Comparison of ENCODE assay signal across 8 cellular contexts in genomic region chr2:30234180-30234971, GRCh38. TPM values are rescaled to one million over a fixed set of nuclear protein-coding genes. Genes with fewer than 3 reads are reported as not detected.
DNase-seq lines count a peak whose midpoint lies in the region; ATAC-seq, FAIRE-seq and TF ChIP-seq lines count a peak whose summit lies in the region.

No MANE protein-coding gene starts in this region.

- TF ChIP-seq RAD21 in GM12878 (IDR thresholded peaks at IDR 0.05; ENCODE audit: insufficient read depth, low read depth, low read length) = no peak

- H3K4me3 ChIP-seq in BLaER1 (no peak overlapping the region), MG63 (peak overlapping the region; percentile 77), GM12878 (peak overlapping the region; percentile 80), mononuclear cell (ENCODE audit: low read length) (peak overlapping the region; percentile 80), uterus (peak overlapping the region; percentile 68 to 87)

- 0 out of 2 replicates have a peak, but pooled peaks cover 7% of the 10 kb centered on the region for H3K9me3 ChIP-seq in BLaER1
- H3K9me3 ChIP-seq in MG63 = no peaks in the 10 kb centered on the region
- H3K9me3 ChIP-seq in GM12878 (replicated peaks; ENCODE audit: control insufficient read depth, insufficient read depth, low read length) = peaks cover 24% of the 10 kb centered on the region; the same call in 2 of the 3 replicates
- no peaks in the 10 kb centered on the region for H3K9me3 ChIP-seq in mononuclear cell (ENCODE audit: low read depth, low read length)
- H3K9me3 ChIP-seq in uterus = no peaks in the 10 kb centered on the region

- peaks cover 20% of the 10 kb centered on the region for H3K79me2 ChIP-seq in GM12878 (ENCODE audit: control insufficient read depth, insufficient read depth, low read length)

- peaks cover 48% of the 10 kb centered on the region for H3K4me1 ChIP-seq in BLaER1
- H3K4me1 ChIP-seq in GM12878 (ENCODE audit: control insufficient read depth, insufficient read depth, low read length) = peaks cover 35% of the 10 kb centered on the region
- H3K4me1 ChIP-seq in mononuclear cell (ENCODE audit: insufficient read depth, low read length) = peaks cover 83% of the 10 kb centered on the region
- peaks cover 6 to 18% of the 10 kb centered on the region in 2 donors for H3K4me1 ChIP-seq in uterus

- in situ Hi-C loops in GM12878 (cut with MboI) = no loop called here

- peak; percentile 65 for FAIRE-seq in GM12878 (lab: Jason Lieb, UNC)

- H3K9ac ChIP-seq in BLaER1 (no peak overlapping the region), GM12878 (ENCODE audit: control insufficient read depth, insufficient read depth, low read length) (no peak overlapping the region)

- ATAC-seq in GM12878 (peak; percentile 1; the same call in 1 of the 3 replicates), GM21825 (IDR thresholded peaks at IDR 0.05; ENCODE audit: unreplicated experiment) (no peak)

- 37% methylated on average over 12 of the region's 12 CpGs for WGBS in GM12878 (ENCODE audit: insufficient coverage, insufficient replicate concordance, low lambda C conversion rate, missing lambda C conversion rate)

- TF ChIP-seq POLR2A in GM12878 (IDR thresholded peaks at IDR 0.05; ENCODE audit: low read depth, low read length) (no peak), uterus (IDR thresholded peaks at IDR 0.05) (no peak)

- no peak overlapping the region for H2AFZ ChIP-seq in GM12878 (ENCODE audit: control insufficient read depth, low read depth, low read length)

- TF ChIP-seq CTCF in GM12878 (IDR thresholded peaks at IDR 0.05 in 2 of 3, conservative IDR thresholded peaks at IDR 0.05 in 1 of 3; ENCODE audit: control insufficient read depth in 2 of 3, extremely low read depth in 1 of 3, insufficient read depth in 1 of 3, low read depth in 3 of 3, low read length in 3 of 3) = no peak
- no peak for TF ChIP-seq CTCF in uterus (IDR thresholded peaks at IDR 0.05)

- H3K36me3 ChIP-seq in BLaER1 (peaks cover 52% of the 10 kb centered on the region), MG63 (peaks cover 43% of the 10 kb centered on the region), GM12878 (ENCODE audit: control insufficient read depth in 2 of 2, insufficient read depth in 2 of 2, low read length in 1 of 2) (no peaks in the 10 kb centered on the region; a peak in 2 of 4 replicates), uterus (no peaks in the 10 kb centered on the region)

- peaks cover 16% of the 10 kb centered on the region; the same call in 1 of the 2 replicates for H3K27me3 ChIP-seq in BLaER1
- H3K27me3 ChIP-seq in MG63 = no peaks in the 10 kb centered on the region
- H3K27me3 ChIP-seq in GM12878 (replicated peaks in 1 of 2; ENCODE audit: control insufficient read depth in 2 of 2, insufficient read depth in 2 of 2, low read length in 1 of 2) = no peaks in the 10 kb centered on the region
- peaks cover 27% of the 10 kb centered on the region for H3K27me3 ChIP-seq in mononuclear cell (ENCODE audit: insufficient read depth, low read length)
- no peaks in the 10 kb centered on the region for H3K27me3 ChIP-seq in uterus

- peak; percentile 88 for DNase-seq in MG63
- DNase-seq in GM12878 (ENCODE audit: low read depth, low spot score) = no peak
- peak; percentile 60 to 65 for DNase-seq in uterus
- no peak for DNase-seq in substantia nigra (lab: John Stamatoyannopoulos, UW)
- no peak for DNase-seq in KG1 (lab: John Stamatoyannopoulos, UW)

- no TSS peak for BruUV-seq in GM12878 (replicated peaks; lab: Mats Ljungman, UMichigan)

- CTCF ChIA-PET in GM12878 (lab: Yijun Ruan, JAX) = interaction anchor here (0.7 to 9.9 kb wide), 27 partner anchors 10 to 477 kb away, joined by 3 to 104 read pairs (median 4); partner anchors contain the start of gene YPEL5

- peaks cover 55% of the 10 kb centered on the region for H4K20me1 ChIP-seq in BLaER1
- H4K20me1 ChIP-seq in GM12878 (ENCODE audit: control insufficient read depth, insufficient read depth) = no peaks in the 10 kb centered on the region

- POLR2A ChIA-PET in GM12878 (lab: Charles Lee) = interaction anchor here (0.6 to 6.6 kb wide), 9 partner anchors 14 to 224 kb away, joined by 3 to 65 read pairs (median 3); no protein-coding TSS in a partner anchor

- intact Hi-C loops in GM12878 (cut with micrococcal nuclease; ENCODE audit: unreplicated experiment) (loop anchor here (2.0 to 10.0 kb wide), 5 partner anchors 54 to 393 kb away; partner anchors contain the start of gene LCLAT1), uterus (cut with DNase I; ENCODE audit: low total_unique reads) (no loop called here)

- RAD21 ChIA-PET in GM12878 (lab: Charles Lee; ENCODE audit: unreplicated experiment) = interaction anchor here (0.6 to 18.4 kb wide), 22 partner anchors 9 to 477 kb away, joined by 3 to 322 read pairs (median 5); partner anchors contain the start of gene LCLAT1

- no peak overlapping the region; the same call in 1 of the 2 replicates for H3K27ac ChIP-seq in BLaER1
- H3K27ac ChIP-seq in GM12878 (ENCODE audit: control insufficient read depth, insufficient read depth) = no peak overlapping the region; the same call in 1 of the 2 replicates
- H3K27ac ChIP-seq in uterus = peak overlapping the region; percentile 70 to 85
- no peak overlapping the region for H3K27ac ChIP-seq in substantia nigra (ENCODE audit: low read depth, low read length, poor library complexity, severe bottlenecking)

- SMC1A ChIA-PET in GM12878 (lab: Charles Lee; ENCODE audit: uncharacterized antibody, unreplicated experiment) = interaction anchor here (0.6 to 25.4 kb wide), 36 partner anchors 11 to 477 kb away, joined by 3 to 444 read pairs (median 3); no protein-coding TSS in a partner anchor

- no peak for TF ChIP-seq EP300 in GM12878 (IDR thresholded peaks at IDR 0.05; ENCODE audit: borderline replicate concordance in 1 of 2, control insufficient read depth in 1 of 2, low read depth in 2 of 2, low read length in 2 of 2)

- H3K4me2 ChIP-seq in BLaER1 (peak overlapping the region; percentile 100), GM12878 (ENCODE audit: control insufficient read depth, insufficient read depth) (peak overlapping the region; percentile 97)

TF ChIP-seq in GM12878, 131 proteins besides CTCF, POLR2A, EP300 and RAD21 (continues in another document):
- TF ChIP-seq SMARCA5 (IDR thresholded peaks at IDR 0.05) (0 out of 2 replicates have a peak, but pooled peaks have one; percentile 57), MTA3 (IDR thresholded peaks at IDR 0.05; ENCODE audit: borderline replicate concordance, low read length) (0 out of 2 replicates have a peak, but pooled peaks have one; percentile 45), POU2F2 (IDR thresholded peaks at IDR 0.05; ENCODE audit: borderline replicate concordance, low read depth, low read length) (no peak), TCF7 (IDR thresholded peaks at IDR 0.05; ENCODE audit: borderline replicate concordance) (no peak), ASH2L (IDR thresholded peaks at IDR 0.05; ENCODE audit: borderline replicate concordance, low read depth) (no peak), CBX3 (IDR thresholded peaks at IDR 0.05; ENCODE audit: borderline replicate concordance, low read depth) (no peak), JUNB (IDR thresholded peaks at IDR 0.05) (no peak), HDGF (IDR thresholded peaks at IDR 0.05) (no peak)
- TF ChIP-seq, protein P1, sequence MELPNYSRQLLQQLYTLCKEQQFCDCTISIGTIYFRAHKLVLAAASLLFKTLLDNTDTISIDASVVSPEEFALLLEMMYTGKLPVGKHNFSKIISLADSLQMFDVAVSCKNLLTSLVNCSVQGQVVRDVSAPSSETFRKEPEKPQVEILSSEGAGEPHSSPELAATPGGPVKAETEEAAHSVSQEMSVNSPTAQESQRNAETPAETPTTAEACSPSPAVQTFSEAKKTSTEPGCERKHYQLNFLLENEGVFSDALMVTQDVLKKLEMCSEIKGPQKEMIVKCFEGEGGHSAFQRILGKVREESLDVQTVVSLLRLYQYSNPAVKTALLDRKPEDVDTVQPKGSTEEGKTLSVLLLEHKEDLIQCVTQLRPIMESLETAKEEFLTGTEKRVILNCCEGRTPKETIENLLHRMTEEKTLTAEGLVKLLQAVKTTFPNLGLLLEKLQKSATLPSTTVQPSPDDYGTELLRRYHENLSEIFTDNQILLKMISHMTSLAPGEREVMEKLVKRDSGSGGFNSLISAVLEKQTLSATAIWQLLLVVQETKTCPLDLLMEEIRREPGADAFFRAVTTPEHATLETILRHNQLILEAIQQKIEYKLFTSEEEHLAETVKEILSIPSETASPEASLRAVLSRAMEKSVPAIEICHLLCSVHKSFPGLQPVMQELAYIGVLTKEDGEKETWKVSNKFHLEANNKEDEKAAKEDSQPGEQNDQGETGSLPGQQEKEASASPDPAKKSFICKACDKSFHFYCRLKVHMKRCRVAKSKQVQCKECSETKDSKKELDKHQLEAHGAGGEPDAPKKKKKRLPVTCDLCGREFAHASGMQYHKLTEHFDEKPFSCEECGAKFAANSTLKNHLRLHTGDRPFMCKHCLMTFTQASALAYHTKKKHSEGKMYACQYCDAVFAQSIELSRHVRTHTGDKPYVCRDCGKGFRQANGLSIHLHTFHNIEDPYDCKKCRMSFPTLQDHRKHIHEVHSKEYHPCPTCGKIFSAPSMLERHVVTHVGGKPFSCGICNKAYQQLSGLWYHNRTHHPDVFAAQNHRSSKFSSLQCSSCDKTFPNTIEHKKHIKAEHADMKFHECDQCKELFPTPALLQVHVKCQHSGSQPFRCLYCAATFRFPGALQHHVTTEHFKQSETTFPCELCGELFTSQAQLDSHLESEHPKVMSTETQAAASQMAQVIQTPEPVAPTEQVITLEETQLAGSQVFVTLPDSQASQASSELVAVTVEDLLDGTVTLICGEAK (IDR thresholded peaks at IDR 0.05; ENCODE audit: borderline replicate concordance) = no peak

RNA-seq across cellular contexts. Expression of gene LBH, which starts 3.0 kb away (rescaled TPM):
- total RNA-seq in MG63 (2014; rRNA removed; shearing (Covaris generic); ENCODE audit: low replicate concordance) = 21.5 and 60.0 TPM in 2 replicates
- total RNA-seq in GM12878 (2013; cell fraction: nucleolus; rRNA removed) = 56.4 and 60.7 TPM in 2 replicates
- total RNA-seq in GM12878 (2014; rRNA removed) (75.9 and 78.2 TPM in 2 replicates), GM12878 (2014; rRNA removed; fragmentation: Illumina TruSeq; extraction: Trizol) (31.7 and 34.8 TPM in 2 replicates), GM12878 (2021) (45.5 and 48.5 TPM in 2 replicates), mononuclear cell (91.4 TPM), uterus (10 to 100 TPM; 30.7 to 94.3 (median 64.5) TPM)
- polyA plus RNA-seq in GM12878 (2011; ENCODE audit: low read depth) = 22.4 TPM
- polyA plus RNA-seq in GM12878 (2011; rRNA removed) (122 and 133 TPM in 2 replicates), GM12878 (2014; fragmentation: Illumina TruSeq; extraction: Trizol) (35.3 and 36.6 TPM in 2 replicates), GM12878 (2014; fragmentation: Nextera tagmentation; extraction: Ambion mirVana) (10 to 100 TPM in 1 of 2 experiments, 1 to 10 TPM in 1; 9.3 to 26.5 TPM), GM12878 (2014; rRNA removed) (55.9 and 79.2 TPM in 2 replicates), GM12878 (2016; fragmentation: Nextera tagmentation; extraction: Ambion mirVana) (10 to 100 TPM; 11.1 to 11.9 TPM)
- 167 and 195 TPM in 2 replicates for polyA plus RNA-seq in GM12878 (2011; cell fraction: cytosol; rRNA removed)
- 61.3 and 63.9 TPM in 2 replicates for polyA plus RNA-seq in GM12878 (2011; cell fraction: nucleus; rRNA removed)
- 33.1 and 35.0 TPM in 2 replicates for polyA plus RNA-seq in GM12878 (2012)
- polyA minus RNA-seq in GM12878 (2011; rRNA and poly(A)+ RNA removed) = 166 and 214 TPM in 2 replicates
- polyA minus RNA-seq in GM12878 (2011; cell fraction: cytosol; rRNA and poly(A)+ RNA removed) = 58.0 and 63.5 TPM in 2 replicates
- polyA minus RNA-seq in GM12878 (2011; cell fraction: nucleus; rRNA and poly(A)+ RNA removed) = 125 and 186 TPM in 2 replicates

Comparison
In these comparisons a context has a peak if more than half of its experiments do, and no peak if none do; other contexts are left out.
1. H3K27ac ChIP-seq: peak in uterus (2 of 2); none in BLaER1 (single experiment), GM12878 (single experiment) and substantia nigra (single experiment).
2. DNase-seq: peak in MG63 (single experiment) and uterus (2 of 2); none in GM12878 (single experiment), substantia nigra (0 of 49) and KG1 (single experiment).